In the genomic region with DNA sequence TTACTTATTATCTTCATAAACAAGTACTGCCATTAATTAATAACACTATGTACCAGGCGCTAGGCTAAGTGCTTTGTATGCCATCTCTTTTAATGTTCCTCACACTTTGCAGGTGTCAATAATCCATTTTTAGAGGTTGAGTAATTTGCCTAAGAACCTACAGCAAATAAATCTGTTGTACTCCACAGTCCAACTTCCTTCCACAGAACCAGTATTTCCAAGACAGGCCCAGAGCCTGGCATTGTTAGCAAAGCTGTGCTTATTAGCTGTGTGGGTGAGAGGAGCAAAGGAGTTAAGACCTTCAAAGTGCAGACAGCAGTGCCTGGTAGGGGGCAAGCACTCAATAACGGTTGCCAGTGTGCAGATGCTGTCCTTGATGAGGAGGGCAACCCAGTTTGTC, we compare ENCODE assay signal across 23 cellular contexts.
"Had no signal": no experiment of that assay in that cellular context is flagged by ENCODE, and none has a peak within 500 bp of the region (broad histone marks: within the 10 kb centered on the region; RNA-seq: fewer than 3 reads in every experiment).

No MANE protein-coding gene starts in this region.

- H3K27ac ChIP-seq: HL-60, SJCRH30 had no signal

- DNase-seq: IMR-90, Karpas-422, KG1, MG63, NCI-H1092, NCI-H1105 treated with DMSO at 0.1 percent for 48 hours, NCI-H1436 treated with DMSO at 0.1 percent for 48 hours, NCI-H1694, NCI-H1930, NCI-H2081 treated with DMSO at 0.1 percent for 48 hours, NCI-H2171, NCI-H226, NCI-H446, NCI-H510A, NCI-H524 treated with DMSO at 0.1 percent for 48 hours, NCI-H69, NCI-H774, RPMI8226, SHP77 treated with DMSO at 0.1 percent for 48 hours, SJCRH30 had no signal

- H3K9me3 ChIP-seq: MG63, SJCRH30 had no signal

- H3K27me3 ChIP-seq: MG63, SJCRH30 had no signal

- H3K4me3 ChIP-seq: MG63, SJCRH30 had no signal

- H3K36me3 ChIP-seq: MG63, SJCRH30 had no signal

- FAIRE-seq: RCC 7860 had no signal

- ATAC-seq: SK-N-SH treated with all-trans-retinoic acid at 6 μM for 48 hours had no signal

- H3K4me1 ChIP-seq: SJCRH30 had no signal
